8 cellular contexts compared by ENCODE assay signal in the genomic region with DNA sequence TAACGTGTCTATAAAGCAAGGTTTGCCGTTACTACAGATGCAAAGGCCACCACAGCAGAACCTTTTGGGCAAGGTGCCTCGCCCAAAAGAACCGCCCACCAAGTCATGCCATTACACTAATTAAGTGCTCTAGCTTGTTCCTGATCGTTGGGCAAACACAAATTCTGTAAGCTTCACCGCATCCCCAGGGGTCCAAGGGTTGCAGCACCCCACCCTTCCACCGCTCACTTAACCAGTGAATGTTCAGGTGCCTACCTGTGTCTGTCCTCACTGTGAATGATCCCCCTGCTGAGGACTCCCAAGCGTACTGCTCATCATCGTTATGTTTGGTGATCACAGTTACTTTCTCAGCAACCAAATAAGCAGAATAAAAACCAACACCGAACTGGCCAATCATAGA. TPM values are rescaled to one million over a fixed set of nuclear protein-coding genes. Genes with fewer than 3 reads are reported as not detected.
DNase-seq lines count a peak whose midpoint lies in the region; ATAC-seq and TF ChIP-seq lines count a peak whose summit lies in the region.

No MANE protein-coding gene starts in this region.

- no peaks in the 10 kb centered on the region for H3K9me3 Mint-ChIP-seq in stimulated activated effector memory CD8-positive, alpha-beta T cell treated with anti-CD3 and anti-CD28 coated beads, Interleukin-12 subunit alpha, Interleukin-12 subunit beta, amount 100 ng/mL, for 72 hours

- H3K36me3 ChIP-seq in hepatocyte (replicated peaks; ENCODE audit: insufficient read depth, low read depth) = peaks cover 6% of the 10 kb centered on the region

- H3K4me3 Mint-ChIP-seq in stimulated activated effector memory CD8-positive, alpha-beta T cell treated with anti-CD3 and anti-CD28 coated beads, Interleukin-12 subunit alpha, Interleukin-12 subunit beta, amount 100 ng/mL, for 72 hours = peak overlapping the region; percentile 69

- no peak overlapping the region for H2AFZ ChIP-seq in hepatocyte

- peaks cover 48% of the 10 kb centered on the region for H4K20me1 ChIP-seq in hepatocyte (ENCODE audit: insufficient read depth, poor library complexity, severe bottlenecking)

- no peak overlapping the region for H3K27ac ChIP-seq in hepatocyte

- H3K27ac Mint-ChIP-seq in stimulated activated effector memory CD8-positive, alpha-beta T cell treated with anti-CD3 and anti-CD28 coated beads, Interleukin-12 subunit alpha, Interleukin-12 subunit beta, amount 100 ng/mL, for 72 hours = peak overlapping the region; percentile 58

- DNase-seq in NCI-H2081 (lab: John Stamatoyannopoulos, UW) (peak; percentile 16 to 53), NCI-H2081 treated with DMSO at 0.1 percent for 48 hours (lab: John Stamatoyannopoulos, UW) (no peak), hepatocyte (ENCODE audit: low spot score) (no peak), SHP77 (lab: John Stamatoyannopoulos, UW) (no peak), NOMO-1 treated with dmso at 0.1 percent for 144 hours (lab: John Stamatoyannopoulos, UW; ENCODE audit: unreplicated experiment) (no peak), RKO (ENCODE audit: low spot score) (no peak)
- no peak for DNase-seq in stimulated activated effector memory CD8-positive, alpha-beta T cell treated with anti-CD3 and anti-CD28 coated beads, Interleukin-12 subunit alpha, Interleukin-12 subunit beta, amount 100 ng/mL, for 72 hours (ENCODE audit: low spot score in 2 of 2)

- peaks cover 29% of the 10 kb centered on the region for H3K4me1 ChIP-seq in hepatocyte (ENCODE audit: insufficient read depth)

- TF ChIP-seq CTCF in WI38 (IDR thresholded peaks at IDR 0.05; ENCODE audit: low read depth, low read length) (no peak), hepatocyte (IDR thresholded peaks at IDR 0.05; ENCODE audit: poor library complexity) (no peak)

- H3K79me2 ChIP-seq in hepatocyte = peaks cover 44% of the 10 kb centered on the region

- no peaks in the 10 kb centered on the region for H3K27me3 ChIP-seq in hepatocyte

- peaks cover 91% of the 10 kb centered on the region for H3K36me3 Mint-ChIP-seq in stimulated activated effector memory CD8-positive, alpha-beta T cell treated with anti-CD3 and anti-CD28 coated beads, Interleukin-12 subunit alpha, Interleukin-12 subunit beta, amount 100 ng/mL, for 72 hours

- peak overlapping the region; percentile 77 for H3K4me2 ChIP-seq in hepatocyte

- ATAC-seq in stimulated activated effector memory CD8-positive, alpha-beta T cell treated with anti-CD3 and anti-CD28 coated beads, Interleukin-12 subunit alpha, Interleukin-12 subunit beta, amount 100 ng/mL, for 72 hours = no peak

- H3K4me3 ChIP-seq in WI38 (ENCODE audit: low read depth, low read length) = peak overlapping the region; percentile 76
- H3K4me3 ChIP-seq in hepatocyte = peak overlapping the region; percentile 59

- 21% methylated on average over 10 of the region's 10 CpGs for WGBS in hepatocyte (ENCODE audit: low lambda C conversion rate, missing lambda C conversion rate)

- no peaks in the 10 kb centered on the region for H3K9me3 ChIP-seq in hepatocyte (ENCODE audit: low read depth)

- H3K4me1 Mint-ChIP-seq in stimulated activated effector memory CD8-positive, alpha-beta T cell treated with anti-CD3 and anti-CD28 coated beads, Interleukin-12 subunit alpha, Interleukin-12 subunit beta, amount 100 ng/mL, for 72 hours = peaks cover 71% of the 10 kb centered on the region

- H3K9me2 ChIP-seq in hepatocyte (replicated peaks; ENCODE audit: insufficient read depth) = no peaks in the 10 kb centered on the region

RNA-seq across cellular contexts. Expression of gene HSP90AA1, which starts 1.3 kb away (rescaled TPM):
- total RNA-seq in hepatocyte = 589 and 765 TPM in 2 replicates
- 436 and 503 TPM in 2 replicates for polyA plus RNA-seq in hepatocyte

RNA-seq across cellular contexts. Expression of gene WDR20, which starts 54.2 kb away (rescaled TPM):
- total RNA-seq in hepatocyte = 24.0 and 32.9 TPM in 2 replicates
- 15.3 and 20.2 TPM in 2 replicates for polyA plus RNA-seq in hepatocyte

Comparison
In these comparisons a context has a peak if more than half of its experiments do, and no peak if none do; other contexts are left out.
1. DNase-seq: peak in NCI-H2081 (2 of 2); none in NCI-H2081 treated with DMSO at 0.1 percent for 48 hours (single experiment), hepatocyte (single experiment), stimulated activated effector memory CD8-positive, alpha-beta T cell treated with anti-CD3 and anti-CD28 coated beads, Interleukin-12 subunit alpha, Interleukin-12 subunit beta, amount 100 ng/mL, for 72 hours (0 of 2), SHP77 (0 of 2), NOMO-1 treated with dmso at 0.1 percent for 144 hours (single experiment) and RKO (single experiment).